Comparison of ENCODE assay signal across 29 cellular contexts in the genomic region with DNA sequence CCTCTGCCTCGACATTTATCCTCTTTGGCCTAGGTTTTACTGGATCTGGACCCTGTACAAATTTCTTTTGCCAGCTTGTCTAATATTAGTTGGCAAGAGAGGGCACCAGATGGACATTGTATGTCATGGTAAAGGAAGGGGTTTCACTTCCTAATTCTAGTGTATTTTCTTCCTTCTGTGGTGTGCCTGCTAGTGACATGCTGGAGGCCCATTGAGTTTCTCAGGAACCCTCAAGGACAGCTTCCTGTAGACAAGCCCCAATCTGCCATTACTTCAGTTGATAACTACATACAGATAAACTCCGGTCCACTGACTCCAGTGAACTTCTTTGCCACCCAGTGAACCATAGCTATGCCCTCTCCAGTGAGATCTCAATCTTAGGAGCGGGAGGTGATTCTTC.
"Had no signal": no experiment of that assay in that cellular context is flagged by ENCODE, and none has a peak within 500 bp of the region (broad histone marks: within the 10 kb centered on the region; RNA-seq: fewer than 3 reads in every experiment).

No MANE protein-coding gene starts in this region.

- DNase-seq: activated CD4-positive, alpha-beta T cell treated with anti-CD3 and anti-CD28 coated beads for 48 hours; activated CD4-positive, alpha-beta T cell treated with anti-CD3 and anti-CD28 coated beads, Interleukin-2, amount 50 U/mL, for 48 hours; activated CD8-positive, alpha-beta memory T cell treated with anti-CD3 and anti-CD28 coated beads for 24 hours; activated effector memory CD4-positive, alpha-beta T cell treated with anti-CD3 and anti-CD28 coated beads, Interleukin-2, amount 50 U/mL, for 16 hours; activated naive CD4-positive, alpha-beta T cell treated with anti-CD3 and anti-CD28 coated beads for 36 hours; activated naive CD8-positive, alpha-beta T cell treated with anti-CD3 and anti-CD28 coated beads, Interleukin-2, amount 10 ng/mL, durations not matched to agents 7 days and 5 days; amygdala; caudate nucleus; cortex of kidney; endodermal cell; foreskin fibroblast; heart left ventricle; hypothalamus; immature natural killer cell; kidney; left colon; mammary epithelial cell; posterior cingulate gyrus; right cardiac atrium; spleen; stimulated activated CD4-positive, alpha-beta T cell treated with anti-CD3 and anti-CD28 coated beads, Interleukin-2, amount 100 ng/mL, for 48 hours; stimulated activated naive CD8-positive, alpha-beta T cell treated with anti-CD3 and anti-CD28 coated beads, Interleukin-15, Interleukin-2, amounts not matched to agents 100 U/mL and 50 U/mL, for 24 hours; testis; trophoblast cell; WERI-Rb-1 had no signal

- H3K27ac Mint-ChIP-seq: activated naive CD4-positive, alpha-beta T cell treated with anti-CD3 and anti-CD28 coated beads for 36 hours; activated naive CD8-positive, alpha-beta T cell treated with anti-CD3 and anti-CD28 coated beads, Interleukin-2, amount 10 ng/mL, durations not matched to agents 7 days and 5 days; activated T-helper 1 cell treated with anti-CD3 and anti-CD28 coated beads, Interleukin-12 subunit alpha, Interleukin-12 subunit beta, Interleukin-2, Interleukin-4 antibody, amounts not matched to agents 30 ng/mL and 10 ng/mL and 1 ng/mL, durations not matched to agents 14 hours and 24 hours and 36 hours; endodermal cell; immature natural killer cell; nephron had no signal

- H3K27me3 Mint-ChIP-seq: activated naive CD8-positive, alpha-beta T cell treated with anti-CD3 and anti-CD28 coated beads, Interleukin-2, amount 10 ng/mL, durations not matched to agents 7 days and 5 days had no signal

- H3K4me3 Mint-ChIP-seq: activated naive CD4-positive, alpha-beta T cell treated with anti-CD3 and anti-CD28 coated beads for 36 hours; activated naive CD8-positive, alpha-beta T cell treated with anti-CD3 and anti-CD28 coated beads, Interleukin-2, amount 10 ng/mL, durations not matched to agents 7 days and 5 days; activated T-helper 1 cell treated with anti-CD3 and anti-CD28 coated beads, Interleukin-12 subunit alpha, Interleukin-12 subunit beta, Interleukin-2, Interleukin-4 antibody, amounts not matched to agents 30 ng/mL and 10 ng/mL and 1 ng/mL, durations not matched to agents 14 hours and 24 hours and 36 hours; endodermal cell; immature natural killer cell; nephron had no signal

- H3K4me1 Mint-ChIP-seq: activated naive CD8-positive, alpha-beta T cell treated with anti-CD3 and anti-CD28 coated beads, Interleukin-2, amount 10 ng/mL, durations not matched to agents 7 days and 5 days; endodermal cell; immature natural killer cell; nephron had no signal

- H3K36me3 Mint-ChIP-seq: activated naive CD8-positive, alpha-beta T cell treated with anti-CD3 and anti-CD28 coated beads, Interleukin-2, amount 10 ng/mL, durations not matched to agents 7 days and 5 days; immature natural killer cell had no signal

- ATAC-seq: activated CD4-positive, CD25-positive, alpha-beta regulatory T cell treated with anti-CD3 and anti-CD28 coated beads, Interleukin-2, amount 50 U/mL, for 24 hours; esophagus mucosa; heart left ventricle; left colon; right cardiac atrium; stimulated activated naive CD8-positive, alpha-beta T cell treated with anti-CD3 and anti-CD28 coated beads, Interleukin-15, Interleukin-2, amounts not matched to agents 100 U/mL and 50 U/mL, for 24 hours had no signal
